Comparison of ENCODE assay signal across 19 cellular contexts in the genomic region with DNA sequence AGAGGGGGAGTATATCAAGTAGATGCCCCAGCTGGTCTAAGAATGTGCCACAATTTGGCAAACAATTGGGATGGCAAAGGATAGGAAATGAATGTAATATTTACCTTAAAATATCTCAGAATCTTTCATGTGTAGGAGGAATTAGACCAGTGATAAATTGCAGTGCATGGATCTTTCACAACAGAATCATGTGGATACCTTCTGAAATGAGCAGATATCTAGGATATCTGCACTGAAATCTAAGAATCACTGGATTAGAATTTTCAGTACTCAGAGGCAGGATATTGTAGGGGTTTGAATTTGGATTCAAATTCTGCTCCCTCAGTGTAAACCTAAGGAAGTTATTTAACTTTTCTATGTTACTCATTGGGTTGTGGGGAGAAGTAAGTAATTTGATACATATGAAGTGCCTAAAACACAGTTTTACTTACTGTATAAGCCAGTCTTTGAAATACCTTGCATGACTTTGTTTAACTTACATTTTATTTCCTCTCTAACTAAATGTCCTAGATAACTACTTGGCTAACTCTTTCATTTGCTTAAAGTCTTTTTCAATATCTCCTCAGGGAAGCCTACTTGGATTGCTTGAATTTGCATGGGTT.
"Had no signal": no experiment of that assay in that cellular context is flagged by ENCODE, and none has a peak within 500 bp of the region (broad histone marks: within the 10 kb centered on the region; RNA-seq: fewer than 3 reads in every experiment).

No MANE protein-coding gene starts in this region.

- H3K9ac ChIP-seq: neural progenitor cell had no signal

- ATAC-seq: foreskin keratinocyte; left colon; left ventricle myocardium superior; natural killer cell treated with Interleukin-12 subunit alpha and Interleukin-12 subunit beta and Interleukin-15 and Interleukin-18, amount 100 ng/mL, for 72 hours had no signal

- H3K4me2 ChIP-seq: neural progenitor cell had no signal

- H3K4me3 Mint-ChIP-seq: immature natural killer cell; natural killer cell treated with Interleukin-12 subunit alpha and Interleukin-12 subunit beta and Interleukin-15 and Interleukin-18, amount 100 ng/mL, for 72 hours; neural progenitor cell had no signal

- DNase-seq: effector memory CD4-positive, alpha-beta T cell; foreskin keratinocyte; immature natural killer cell; kidney; left colon; left ventricle myocardium superior; mesenchymal stem cell; midbrain; nucleus accumbens; ovary; sigmoid colon; stimulated activated CD4-positive, alpha-beta T cell treated with anti-CD3 and anti-CD28 coated beads, Interleukin-2, amount 100 ng/mL, for 24 hours; stimulated activated naive CD4-positive, alpha-beta T cell had no signal

- H3K27me3 ChIP-seq: esophagus muscularis mucosa, foreskin keratinocyte, neural progenitor cell, ovary, right atrium auricular region, sigmoid colon had no signal

- H3K27ac Mint-ChIP-seq: immature natural killer cell; natural killer cell treated with Interleukin-12 subunit alpha and Interleukin-12 subunit beta and Interleukin-15 and Interleukin-18, amount 100 ng/mL, for 72 hours; neural progenitor cell had no signal

- H3K4me1 Mint-ChIP-seq: immature natural killer cell, neural progenitor cell had no signal

- H3K27ac ChIP-seq: esophagus muscularis mucosa, foreskin keratinocyte, neural progenitor cell, ovary, right atrium auricular region, sigmoid colon, skin epidermis had no signal

- H3K27me3 Mint-ChIP-seq: natural killer cell treated with Interleukin-12 subunit alpha and Interleukin-12 subunit beta and Interleukin-15 and Interleukin-18, amount 100 ng/mL, for 72 hours had no signal

- H2AFZ ChIP-seq: neural progenitor cell had no signal

- H3K36me3 ChIP-seq: esophagus muscularis mucosa, neural progenitor cell, ovary, right atrium auricular region, sigmoid colon had no signal

- H3K4me1 ChIP-seq: neural progenitor cell, right atrium auricular region, sigmoid colon had no signal

- H3K9me3 ChIP-seq: esophagus muscularis mucosa, ovary, right atrium auricular region, sigmoid colon had no signal

- H3K4me3 ChIP-seq: esophagus muscularis mucosa, lung, neural progenitor cell, ovary, right atrium auricular region, sigmoid colon, skin epidermis had no signal

- H3K9me3 Mint-ChIP-seq: immature natural killer cell; natural killer cell treated with Interleukin-12 subunit alpha and Interleukin-12 subunit beta and Interleukin-15 and Interleukin-18, amount 100 ng/mL, for 72 hours had no signal
